Comparison of ENCODE assay signal across 8 cellular contexts in the genomic region with DNA sequence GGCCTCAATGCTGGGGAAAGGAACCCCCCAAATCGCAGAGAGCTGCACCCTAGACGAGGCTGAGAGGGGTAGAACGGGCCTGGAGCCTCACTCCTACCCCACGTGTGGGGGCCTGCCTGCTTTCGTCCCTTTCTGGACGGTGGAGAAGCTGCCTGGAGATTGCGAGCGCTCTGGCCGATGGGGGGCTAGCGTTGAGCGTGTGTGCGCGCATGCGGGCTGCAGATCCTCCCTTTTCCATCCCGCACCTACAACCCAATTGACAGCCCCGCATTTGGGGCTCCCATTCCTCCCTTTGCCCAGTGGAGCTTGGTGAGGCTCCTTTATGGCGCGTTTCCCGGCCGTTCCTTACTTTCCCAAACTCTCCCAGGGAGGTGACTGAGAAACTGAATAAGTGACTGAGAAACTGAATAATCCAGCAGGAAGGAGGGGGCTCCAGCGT. TPM values are rescaled to one million over a fixed set of nuclear protein-coding genes. Genes with fewer than 3 reads are reported as not detected.
DNase-seq lines count a peak whose midpoint lies in the region; ATAC-seq and TF ChIP-seq lines count a peak whose summit lies in the region.

No MANE protein-coding gene starts in this region.

- peak overlapping the region; percentile 97 to 99 for H3K4me3 Mint-ChIP-seq in CD14-positive monocyte
- H3K4me3 Mint-ChIP-seq in IgD-negative memory B cell, result peak overlapping the region; percentile 88 to 98 (median 94)

- no peaks in the 10 kb centered on the region for H3K27me3 ChIP-seq in muscle layer of colon (ENCODE audit: control insufficient read depth in 1 of 2, insufficient read depth in 2 of 2, low read length in 2 of 2)

- H3K27me3 Mint-ChIP-seq in CD14-positive monocyte (ENCODE audit: low read depth in 3 of 3), result peaks cover 28 to 42% (median 32%) of the 10 kb centered on the region in 3 donors
- peaks cover 1% of the 10 kb centered on the region for H3K27me3 Mint-ChIP-seq in IgD-negative memory B cell

- peak overlapping the region in 2 of 7 donors; percentile 14 to 90 for H3K27ac Mint-ChIP-seq in CD14-positive monocyte
- H3K27ac Mint-ChIP-seq in IgD-negative memory B cell, result peak overlapping the region; percentile 30 to 87 (median 50)

- intact Hi-C loops in CD14-positive monocyte (cut with micrococcal nuclease), result loop anchor here (1.0 to 10.0 kb wide), 3 partner anchors 91 to 352 kb away; partner anchors contain the start of genes NFATC3 (in 1 of the 2) and NRN1L (in 1 of the 2)

- H3K4me1 Mint-ChIP-seq in CD14-positive monocyte (peaks cover 28% of the 10 kb centered on the region), IgD-negative memory B cell (peaks cover 20 to 27% (median 23%) of the 10 kb centered on the region in 3 donors)

- TF ChIP-seq CTCF in CD14-positive monocyte (IDR thresholded peaks at IDR 0.05), result no peak
- TF ChIP-seq CTCF in omental fat pad (IDR thresholded peaks at IDR 0.05), result no peak

- H3K36me3 Mint-ChIP-seq in CD14-positive monocyte (peaks cover under 1 to 4% of the 10 kb centered on the region in 2 donors), IgD-negative memory B cell (peaks cover 2% of the 10 kb centered on the region)

- H3K27ac ChIP-seq in cingulate gyrus (ENCODE audit: low read depth, low read length) (peak overlapping the region; percentile 60), muscle layer of colon (ENCODE audit: low read depth, low read length) (peak overlapping the region; percentile 68)

- no peaks in the 10 kb centered on the region for H3K36me3 ChIP-seq in muscle layer of colon (ENCODE audit: insufficient read depth, low read length)

- no peak for ATAC-seq in omental fat pad (ENCODE audit: low FRiP score)

- peak overlapping the region; percentile 61 to 76 for H3K4me3 ChIP-seq in muscle layer of colon (ENCODE audit: low read depth in 1 of 2, low read length in 2 of 2)

- DNase-seq in CD14-positive monocyte (ENCODE audit: low spot score), result no peak
- DNase-seq in NCI-H187 treated with DMSO at 0.1 percent for 48 hours (lab: John Stamatoyannopoulos, UW), result no peak
- DNase-seq in omental fat pad (ENCODE audit: low spot score), result no peak
- no peak for DNase-seq in activated CD4-positive, alpha-beta T cell treated with anti-CD3 and anti-CD28 coated beads, Interleukin-2, amount 50 U/mL, for 1 hour
- no peak for DNase-seq in dermis blood vessel endothelial cell

- no peaks in the 10 kb centered on the region for H3K9me3 ChIP-seq in muscle layer of colon (ENCODE audit: low read length)

- peaks cover 12% of the 10 kb centered on the region for H3K4me1 ChIP-seq in muscle layer of colon (ENCODE audit: insufficient read depth, low read length)

- peaks cover 0 to 19% (median 4%) of the 10 kb centered on the region in 7 donors for H3K9me3 Mint-ChIP-seq in CD14-positive monocyte
- no peaks in the 10 kb centered on the region for H3K9me3 Mint-ChIP-seq in IgD-negative memory B cell

- no peak overlapping the region for H3K9ac ChIP-seq in muscle layer of colon (ENCODE audit: low read length)

RNA-seq across cellular contexts. Expression of gene ESRP2, which starts 0.9 kb away (rescaled TPM):
- polyA plus RNA-seq in CD14-positive monocyte (not detected), IgD-negative memory B cell (0.48 TPM)
- total RNA-seq in omental fat pad (1 to 10 TPM in 3 of 4 donors, not detected in 1; 1.9 to 6.5 (median 4.2) TPM), dermis blood vessel endothelial cell (3.6 and 4.1 TPM in 2 replicates)

RNA-seq across cellular contexts. Expression of gene PLA2G15, which starts 8.3 kb away (rescaled TPM):
- polyA plus RNA-seq in CD14-positive monocyte, result 10 to 100 TPM; 27.8 to 29.5 TPM
- 8.2 TPM for polyA plus RNA-seq in IgD-negative memory B cell
- total RNA-seq in omental fat pad, result 10 to 100 TPM; 24.0 to 42.9 (median 31.1) TPM
- 28.6 and 38.9 TPM in 2 replicates for total RNA-seq in dermis blood vessel endothelial cell

RNA-seq across cellular contexts. Expression of gene SLC7A6, which starts 27.5 kb away (rescaled TPM):
- polyA plus RNA-seq in CD14-positive monocyte (1 to 10 TPM; 4.3 to 5.5 TPM), IgD-negative memory B cell (13.8 TPM)
- total RNA-seq in omental fat pad (100 to 1,000 TPM; 129 to 181 (median 147) TPM), dermis blood vessel endothelial cell (17.4 and 31.1 TPM in 2 replicates)
